Comparison of ENCODE assay signal across 1 cellular context in the genomic region with DNA sequence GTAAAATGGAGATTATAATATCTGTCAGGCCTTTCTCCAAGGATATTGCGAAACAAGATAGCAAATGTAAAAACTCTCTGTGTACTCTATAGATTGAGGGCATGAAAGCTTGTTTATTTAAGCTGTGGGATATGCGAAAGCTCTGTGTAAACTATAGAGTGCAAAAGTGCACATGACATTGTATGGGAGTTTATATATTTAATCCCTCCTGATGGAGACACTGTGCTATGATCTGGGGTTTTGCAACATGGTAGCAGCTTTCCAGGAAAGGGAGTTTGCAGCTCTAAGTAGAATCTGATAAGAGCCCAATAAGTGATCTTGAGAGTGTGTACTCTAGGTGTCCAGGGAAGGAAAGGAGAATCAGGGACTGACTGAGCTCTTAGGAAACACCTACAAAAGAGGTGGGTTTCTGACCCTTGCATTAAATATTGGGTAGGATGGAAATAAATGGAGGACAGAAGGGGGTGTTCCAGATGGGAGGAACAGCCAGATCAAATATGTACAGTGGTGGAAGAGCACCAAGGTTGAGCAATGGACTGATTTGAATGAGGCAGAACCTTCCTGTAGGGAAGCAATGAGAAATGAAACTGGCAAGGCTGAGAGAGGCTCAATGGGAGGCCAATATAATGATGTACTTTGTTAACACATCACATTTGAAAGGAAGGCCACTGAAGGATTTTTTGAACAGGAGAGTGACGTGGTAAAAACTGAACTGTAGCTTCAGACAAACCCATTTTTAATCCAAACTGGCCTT.
TF ChIP-seq lines count a peak whose summit lies in the region.

No MANE protein-coding gene starts in this region.

TF ChIP-seq in WTC11, 78 proteins besides CTCF, POLR2A, EP300 and RAD21:
- TF ChIP-seq SOX15 (CRISPR knock-in tag; IDR thresholded peaks at IDR 0.05) (no peak), ZBTB21 (CRISPR knock-in tag; IDR thresholded peaks at IDR 0.05; ENCODE audit: borderline replicate concordance) (no peak), JAZF1 (CRISPR knock-in tag; IDR thresholded peaks at IDR 0.05) (no peak), FOXJ3 (CRISPR knock-in tag; IDR thresholded peaks at IDR 0.05; ENCODE audit: borderline replicate concordance) (no peak), SMAD4 (CRISPR knock-in tag; IDR thresholded peaks at IDR 0.05) (no peak)
- TF ChIP-seq, protein P1, sequence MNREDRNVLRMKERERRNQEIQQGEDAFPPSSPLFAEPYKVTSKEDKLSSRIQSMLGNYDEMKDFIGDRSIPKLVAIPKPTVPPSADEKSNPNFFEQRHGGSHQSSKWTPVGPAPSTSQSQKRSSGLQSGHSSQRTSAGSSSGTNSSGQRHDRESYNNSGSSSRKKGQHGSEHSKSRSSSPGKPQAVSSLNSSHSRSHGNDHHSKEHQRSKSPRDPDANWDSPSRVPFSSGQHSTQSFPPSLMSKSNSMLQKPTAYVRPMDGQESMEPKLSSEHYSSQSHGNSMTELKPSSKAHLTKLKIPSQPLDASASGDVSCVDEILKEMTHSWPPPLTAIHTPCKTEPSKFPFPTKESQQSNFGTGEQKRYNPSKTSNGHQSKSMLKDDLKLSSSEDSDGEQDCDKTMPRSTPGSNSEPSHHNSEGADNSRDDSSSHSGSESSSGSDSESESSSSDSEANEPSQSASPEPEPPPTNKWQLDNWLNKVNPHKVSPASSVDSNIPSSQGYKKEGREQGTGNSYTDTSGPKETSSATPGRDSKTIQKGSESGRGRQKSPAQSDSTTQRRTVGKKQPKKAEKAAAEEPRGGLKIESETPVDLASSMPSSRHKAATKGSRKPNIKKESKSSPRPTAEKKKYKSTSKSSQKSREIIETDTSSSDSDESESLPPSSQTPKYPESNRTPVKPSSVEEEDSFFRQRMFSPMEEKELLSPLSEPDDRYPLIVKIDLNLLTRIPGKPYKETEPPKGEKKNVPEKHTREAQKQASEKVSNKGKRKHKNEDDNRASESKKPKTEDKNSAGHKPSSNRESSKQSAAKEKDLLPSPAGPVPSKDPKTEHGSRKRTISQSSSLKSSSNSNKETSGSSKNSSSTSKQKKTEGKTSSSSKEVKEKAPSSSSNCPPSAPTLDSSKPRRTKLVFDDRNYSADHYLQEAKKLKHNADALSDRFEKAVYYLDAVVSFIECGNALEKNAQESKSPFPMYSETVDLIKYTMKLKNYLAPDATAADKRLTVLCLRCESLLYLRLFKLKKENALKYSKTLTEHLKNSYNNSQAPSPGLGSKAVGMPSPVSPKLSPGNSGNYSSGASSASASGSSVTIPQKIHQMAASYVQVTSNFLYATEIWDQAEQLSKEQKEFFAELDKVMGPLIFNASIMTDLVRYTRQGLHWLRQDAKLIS (CRISPR knock-in tag; IDR thresholded peaks at IDR 0.05; ENCODE audit: borderline replicate concordance) = no peak
- TF ChIP-seq, protein P2, sequence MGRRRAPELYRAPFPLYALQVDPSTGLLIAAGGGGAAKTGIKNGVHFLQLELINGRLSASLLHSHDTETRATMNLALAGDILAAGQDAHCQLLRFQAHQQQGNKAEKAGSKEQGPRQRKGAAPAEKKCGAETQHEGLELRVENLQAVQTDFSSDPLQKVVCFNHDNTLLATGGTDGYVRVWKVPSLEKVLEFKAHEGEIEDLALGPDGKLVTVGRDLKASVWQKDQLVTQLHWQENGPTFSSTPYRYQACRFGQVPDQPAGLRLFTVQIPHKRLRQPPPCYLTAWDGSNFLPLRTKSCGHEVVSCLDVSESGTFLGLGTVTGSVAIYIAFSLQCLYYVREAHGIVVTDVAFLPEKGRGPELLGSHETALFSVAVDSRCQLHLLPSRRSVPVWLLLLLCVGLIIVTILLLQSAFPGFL (CRISPR knock-in tag; IDR thresholded peaks at IDR 0.05; ENCODE audit: borderline replicate concordance) = no peak
